ENCODE assay signal across 2 cellular contexts in genomic region chr2:201464547-201464946, GRCh38.
TF ChIP-seq lines count a peak whose summit lies in the region.

No MANE protein-coding gene starts in this region.

TF ChIP-seq in SK-N-SH, 30 proteins besides CTCF, POLR2A, EP300 and RAD21 (continued from another document):
- TF ChIP-seq ZBTB33 (IDR thresholded peaks at IDR 0.05; ENCODE audit: borderline replicate concordance, low read depth) (no peak), ELF1 (IDR thresholded peaks at IDR 0.05) (no peak), RXRA (IDR thresholded peaks at IDR 0.05; ENCODE audit: borderline replicate concordance, low read depth) (no peak), NFIC (IDR thresholded peaks at IDR 0.05; ENCODE audit: borderline replicate concordance) (no peak), EZH2phosphoT487 (IDR thresholded peaks at IDR 0.05; ENCODE audit: borderline replicate concordance, low read depth) (no peak), IRF3 (IDR thresholded peaks at IDR 0.05; ENCODE audit: low read depth, low read length) (no peak), JUND (IDR thresholded peaks at IDR 0.05) (no peak), RFX5 (IDR thresholded peaks at IDR 0.05; ENCODE audit: low read length) (no peak), GATA2 (CRISPR knock-in tag; IDR thresholded peaks at IDR 0.05) (no peak), MEF2A (IDR thresholded peaks at IDR 0.05; ENCODE audit: borderline replicate concordance, low read depth) (no peak), TAF1 (IDR thresholded peaks at IDR 0.05; ENCODE audit: borderline replicate concordance, low read depth, low read length) (no peak), SMC3 (IDR thresholded peaks at IDR 0.05; ENCODE audit: low read depth, low read length) (no peak)

TF ChIP-seq in SK-N-SH treated with all-trans-retinoic acid at 6 μM for 48 hours, 23 proteins besides CTCF, POLR2A, EP300 and RAD21 (continued from another document):
- TF ChIP-seq CSRNP3 (CRISPR knock-in tag; IDR thresholded peaks at IDR 0.05) (no peak), OSR1 (CRISPR knock-in tag; IDR thresholded peaks at IDR 0.05) (no peak), ZNF8 (CRISPR knock-in tag; IDR thresholded peaks at IDR 0.05) (no peak), ZNF565 (CRISPR knock-in tag; conservative IDR thresholded peaks at IDR 0.05; ENCODE audit: low read depth) (no peak), ARNTL (CRISPR knock-in tag; IDR thresholded peaks at IDR 0.05; ENCODE audit: borderline replicate concordance, low read depth) (no peak), ZC3H10 (CRISPR knock-in tag; IDR thresholded peaks at IDR 0.05) (no peak), CREB5 (CRISPR knock-in tag; IDR thresholded peaks at IDR 0.05; ENCODE audit: low read depth) (no peak), PATZ1 (CRISPR knock-in tag; IDR thresholded peaks at IDR 0.05; ENCODE audit: borderline replicate concordance) (no peak)
